In the genomic region with DNA sequence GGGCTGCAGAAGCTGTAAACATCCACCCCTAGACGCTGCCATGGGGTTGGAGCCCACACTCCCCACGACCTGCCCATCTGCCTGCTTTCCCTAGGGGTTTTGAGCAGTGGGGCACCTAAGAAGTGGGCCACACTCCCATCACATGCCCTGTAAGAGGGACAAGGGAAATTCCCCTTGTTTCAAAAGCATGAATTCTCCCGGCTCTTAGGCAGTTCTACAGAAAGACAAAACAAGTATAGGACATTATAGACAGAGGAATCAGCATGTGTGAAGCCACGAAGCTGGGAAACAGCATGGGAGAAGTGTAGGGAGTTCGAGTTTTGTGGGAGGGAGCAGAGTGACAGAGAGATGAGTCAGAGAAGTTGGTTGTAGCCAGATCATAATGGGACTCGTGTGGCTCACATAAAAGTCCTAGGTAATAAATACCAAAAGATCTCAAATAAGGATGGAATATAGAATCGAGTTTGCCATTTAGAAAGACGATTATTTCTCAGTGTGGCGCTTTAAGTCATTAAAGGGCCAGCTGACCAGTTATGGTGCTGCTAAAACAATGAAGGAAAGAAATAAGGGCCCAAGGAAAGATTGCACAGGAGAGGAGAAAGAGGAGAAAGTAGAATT, we compare ENCODE assay signal across 8 cellular contexts. TPM values are rescaled to one million over a fixed set of nuclear protein-coding genes. Genes with fewer than 3 reads are reported as not detected.
DNase-seq lines count a peak whose midpoint lies in the region; ATAC-seq, FAIRE-seq and TF ChIP-seq lines count a peak whose summit lies in the region.

No MANE protein-coding gene starts in this region.

- H4K20me1 ChIP-seq in astrocyte (ENCODE audit: insufficient read depth, low read length): no peaks in the 10 kb centered on the region

- no peaks in the 10 kb centered on the region for H3K9me3 Mint-ChIP-seq in astrocyte (ENCODE audit: unreplicated experiment)

- peak overlapping the region; percentile 80 for H3K4me2 ChIP-seq in astrocyte (ENCODE audit: low read length)

- H3K36me3 ChIP-seq in astrocyte (ENCODE audit: insufficient read depth, low read length): no peaks in the 10 kb centered on the region

- FAIRE-seq in astrocyte (lab: Jason Lieb, UNC): peak; percentile 96

- H3K27ac ChIP-seq in astrocyte (ENCODE audit: low read depth, low read length): peak overlapping the region; percentile 89

- no peaks in the 10 kb centered on the region for H3K36me3 Mint-ChIP-seq in astrocyte (ENCODE audit: low read depth, unreplicated experiment)

- peak; percentile 83 for DNase-seq in AG20443 (ENCODE audit: low spot score)
- peak; percentile 36 for DNase-seq in HT-29 (ENCODE audit: low spot score)
- DNase-seq in astrocyte (ENCODE audit: low read depth): peak; percentile 77
- DNase-seq in kidney tubule cell (ENCODE audit: low spot score): peak; percentile 85
- DNase-seq in DMS114 treated with DMSO at 0.1 percent for 48 hours (lab: John Stamatoyannopoulos, UW; ENCODE audit: unreplicated experiment): no peak
- no peak for DNase-seq in occipital lobe (lab: John Stamatoyannopoulos, UW)

- H3K4me1 Mint-ChIP-seq in astrocyte (ENCODE audit: low read depth, unreplicated experiment): peaks cover 18% of the 10 kb centered on the region

- no peaks in the 10 kb centered on the region for H3K27me3 ChIP-seq in astrocyte (ENCODE audit: insufficient read depth, low read length)

- TF ChIP-seq CTCF in astrocyte (IDR thresholded peaks at IDR 0.05; ENCODE audit: insufficient read depth, low read depth, low read length): no peak

- H3K4me3 ChIP-seq in astrocyte (ENCODE audit: insufficient read depth, low read depth, low read length): no peak overlapping the region

- no peaks in the 10 kb centered on the region for H3K9me3 ChIP-seq in astrocyte (ENCODE audit: insufficient read depth, low read depth, low read length)

- no peak for ATAC-seq in HG02571 (IDR thresholded peaks at IDR 0.05; ENCODE audit: unreplicated experiment)
- no peak for ATAC-seq in GM21367 (IDR thresholded peaks at IDR 0.05; ENCODE audit: unreplicated experiment)

- peaks cover 17% of the 10 kb centered on the region for H3K4me1 ChIP-seq in astrocyte (ENCODE audit: insufficient read depth, low read length)

- peak overlapping the region; percentile 23 for H2AFZ ChIP-seq in astrocyte (ENCODE audit: low read depth, low read length)

- no peak overlapping the region for H3K4me3 Mint-ChIP-seq in astrocyte (ENCODE audit: unreplicated experiment)

- H3K9ac ChIP-seq in astrocyte (ENCODE audit: low read length): peak overlapping the region; percentile 74

- H3K27ac Mint-ChIP-seq in astrocyte (ENCODE audit: unreplicated experiment): peak overlapping the region; percentile 95

- H3K79me2 ChIP-seq in astrocyte (ENCODE audit: insufficient read depth, low read length): no peaks in the 10 kb centered on the region

- no peaks in the 10 kb centered on the region for H3K27me3 Mint-ChIP-seq in astrocyte (ENCODE audit: low read depth, unreplicated experiment)

RNA-seq across cellular contexts. Expression of gene APOO, which starts 23.9 kb away (rescaled TPM):
- total RNA-seq in HT-29 (2014; rRNA removed; shearing (Covaris generic)): 5.2 and 6.4 TPM in 2 replicates
- total RNA-seq in astrocyte (26.5 and 34.6 TPM in 2 replicates), occipital lobe (30.7 TPM)

RNA-seq across cellular contexts. Expression of gene CXorf58, which starts 24.0 kb away (rescaled TPM):
- total RNA-seq in HT-29 (2014; rRNA removed; shearing (Covaris generic)): not detected in 2 replicates
- total RNA-seq in astrocyte: not detected in 2 replicates
- not detected for total RNA-seq in occipital lobe

Comparison
In these comparisons a context has a peak if more than half of its experiments do, and no peak if none do; other contexts are left out.
1. DNase-seq: peak in AG20443 (single experiment), HT-29 (single experiment), astrocyte (single experiment) and kidney tubule cell (single experiment); none in DMS114 treated with DMSO at 0.1 percent for 48 hours (single experiment) and occipital lobe (single experiment).